Comparison of ENCODE assay signal across 7 cellular contexts in the genomic region with DNA sequence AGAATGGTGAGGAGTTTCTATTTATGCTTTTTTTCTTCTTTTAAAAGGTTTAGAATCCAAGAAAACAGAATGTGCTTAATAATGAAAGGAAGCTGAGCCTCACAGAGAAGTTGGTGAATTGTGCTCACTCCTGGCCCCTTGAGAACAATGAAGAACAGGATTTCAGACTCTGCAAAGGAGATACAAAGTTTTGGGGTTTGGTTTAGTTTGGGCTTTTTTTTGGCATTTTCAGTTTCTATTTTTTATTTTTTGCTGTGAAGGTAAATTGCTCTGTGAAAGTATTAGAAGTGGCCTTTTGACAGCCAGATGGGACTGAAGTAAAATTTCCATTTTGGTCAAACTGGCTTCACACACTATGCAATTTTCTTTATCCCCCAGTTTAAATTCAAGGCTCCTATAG.
"Had no signal": no experiment of that assay in that cellular context is flagged by ENCODE, and none has a peak within 500 bp of the region (broad histone marks: within the 10 kb centered on the region; RNA-seq: fewer than 3 reads in every experiment).

No MANE protein-coding gene starts in this region.

- ATAC-seq: HepG2, K562 had no signal

- H3K4me3 Mint-ChIP-seq: IgD-negative memory B cell had no signal

- H3K27ac Mint-ChIP-seq: IgD-negative memory B cell had no signal

- DNase-seq: IMR-90, KBM-7, KG1 had no signal

- H3K4me3 ChIP-seq: K562 had no signal

- H3K27ac ChIP-seq: HL-60 had no signal

- H3K36me3 Mint-ChIP-seq: IgD-negative memory B cell had no signal
